In genomic region chr15:79122943-79123342, GRCh38 we compare ENCODE assay signal across 26 cellular contexts. TPM values are rescaled to one million over a fixed set of nuclear protein-coding genes. Genes with fewer than 3 reads are reported as not detected.
DNase-seq lines count a peak whose midpoint lies in the region; ATAC-seq and TF ChIP-seq lines count a peak whose summit lies in the region.
"Had no signal": no experiment of that assay in that cellular context is flagged by ENCODE, and none has a peak within 500 bp of the region (broad histone marks: within the 10 kb centered on the region; RNA-seq: fewer than 3 reads in every experiment).

No MANE protein-coding gene starts in this region.

- no peak overlapping the region for H2BK15ac ChIP-seq in neuronal stem cell (ENCODE audit: low read length)

- H3K79me1 ChIP-seq in neuronal stem cell (ENCODE audit: low read depth, low read length), result no peaks in the 10 kb centered on the region

- no peaks in the 10 kb centered on the region for H3K9me2 ChIP-seq in Loucy (replicated peaks; ENCODE audit: low read depth, low read length)

- no peaks in the 10 kb centered on the region for H3F3A ChIP-seq in Loucy (ENCODE audit: low read depth)

- no peak overlapping the region for H3K9ac ChIP-seq in Loucy (ENCODE audit: low read depth, low read length, poor library complexity, severe bottlenecking)
- no peak overlapping the region for H3K9ac ChIP-seq in neuronal stem cell (ENCODE audit: low read depth, low read length, poor library complexity)
- H3K9ac ChIP-seq: BLaER1, GM23248 had no signal

- no peak overlapping the region for H2BK120ac ChIP-seq in neuronal stem cell (ENCODE audit: low read depth, low read length)

- peak; percentile 7 for DNase-seq in NCI-H146 (lab: John Stamatoyannopoulos, UW)
- no peak for DNase-seq in NCI-H146 treated with DMSO at 0.1 percent for 48 hours (lab: John Stamatoyannopoulos, UW; ENCODE audit: unreplicated experiment)
- peak; percentile 77 for DNase-seq in SW480 (ENCODE audit: low spot score)
- DNase-seq in neuronal stem cell (ENCODE audit: low spot score), result no peak
- no peak for DNase-seq in A172 (ENCODE audit: low spot score)
- DNase-seq: ACHN; CD4-positive, CD25-positive, alpha-beta regulatory T cell; DMS153; DND-41; GM23248; KG1; NCI-H1092; NCI-H1417 treated with DMSO at 0.1 percent for 48 hours; NCI-H187 treated with DMSO at 0.1 percent for 48 hours; NCI-H2171 treated with DMSO at 0.1 percent for 48 hours; NCI-H345; NCI-H510A treated with DMSO at 0.1 percent for 48 hours; PC-9; SHP77 had no signal

- H4K20me1 ChIP-seq in Loucy (ENCODE audit: insufficient read depth, low read length, poor library complexity, severe bottlenecking), result no peaks in the 10 kb centered on the region
- H4K20me1 ChIP-seq: BLaER1 had no signal

- no peak for ATAC-seq in HG02981 (IDR thresholded peaks at IDR 0.05; ENCODE audit: unreplicated experiment)
- ATAC-seq in GM18867 (IDR thresholded peaks at IDR 0.05; ENCODE audit: unreplicated experiment), result no peak

- H3K9me3 ChIP-seq in Loucy (ENCODE audit: insufficient read depth, low read depth, low read length), result no peaks in the 10 kb centered on the region
- H3K9me3 ChIP-seq in neuronal stem cell (replicated peaks in 1 of 2; ENCODE audit: control insufficient read depth in 2 of 2, insufficient read depth in 1 of 2, low read depth in 1 of 2, low read length in 2 of 2), result no peaks in the 10 kb centered on the region
- H3K9me3 ChIP-seq: BLaER1, HAP-1 had no signal

- no peak overlapping the region for H2AK5ac ChIP-seq in neuronal stem cell (ENCODE audit: low read depth, low read length)

- H2BK12ac ChIP-seq in neuronal stem cell (ENCODE audit: low read length), result no peak overlapping the region

- no peak overlapping the region for H3K18ac ChIP-seq in neuronal stem cell (ENCODE audit: low read length)

- no peak overlapping the region for H3K4me2 ChIP-seq in Loucy (ENCODE audit: low read depth, low read length, poor library complexity, severe bottlenecking)
- H3K4me2 ChIP-seq in neuronal stem cell (ENCODE audit: insufficient read depth, low read length, poor library complexity, severe bottlenecking), result no peak overlapping the region
- H3K4me2 ChIP-seq: BLaER1, PC-9 had no signal

- H4K91ac ChIP-seq in neuronal stem cell (ENCODE audit: low read depth, low read length, poor library complexity), result no peak overlapping the region

- no peak overlapping the region for H4K8ac ChIP-seq in neuronal stem cell (ENCODE audit: low read depth, low read length)

- H2AFZ ChIP-seq in Loucy (ENCODE audit: low read length) (0 out of 2 replicates have a peak overlapping the region, but pooled peaks have one; percentile 16), neuronal stem cell (ENCODE audit: low read length) (no peak overlapping the region)
- H2AFZ ChIP-seq: GM23248, PC-9 had no signal

- H2BK5ac ChIP-seq in neuronal stem cell (ENCODE audit: low read length), result no peak overlapping the region

- no peak overlapping the region for H3K4ac ChIP-seq in neuronal stem cell (ENCODE audit: low read length)

- no peaks in the 10 kb centered on the region for H3K4me1 ChIP-seq in Loucy (ENCODE audit: insufficient read depth, low read length, poor library complexity, severe bottlenecking)
- H3K4me1 ChIP-seq in neuronal stem cell (ENCODE audit: control insufficient read depth in 2 of 2, insufficient read depth in 1 of 2, low read depth in 1 of 2, low read length in 2 of 2), result no peaks in the 10 kb centered on the region
- H3K4me1 ChIP-seq: BLaER1, HAP-1 had no signal

- H3K36me3 ChIP-seq in Loucy (ENCODE audit: insufficient read depth, low read length), result no peaks in the 10 kb centered on the region
- no peaks in the 10 kb centered on the region for H3K36me3 ChIP-seq in neuronal stem cell (replicated peaks in 1 of 2; ENCODE audit: control insufficient read depth in 2 of 2, insufficient read depth in 2 of 2, low read length in 2 of 2)
- H3K36me3 ChIP-seq: BLaER1, HAP-1 had no signal

- H3K14ac ChIP-seq in neuronal stem cell (ENCODE audit: low read length), result peak overlapping the region; percentile 50

- no peak overlapping the region for H3K4me3 ChIP-seq in Loucy (ENCODE audit: low read length, poor library complexity, severe bottlenecking)
- no peak overlapping the region for H3K4me3 ChIP-seq in neuronal stem cell (ENCODE audit: low read length in 2 of 2)
- H3K4me3 ChIP-seq: BLaER1, GM23248, HAP-1, PC-9 had no signal

- no peak for TF ChIP-seq CTCF in Loucy (conservative IDR thresholded peaks at IDR 0.05; ENCODE audit: low read length)

- H3K27me3 ChIP-seq in Loucy (ENCODE audit: insufficient read depth, low read length, poor library complexity, severe bottlenecking) (no peaks in the 10 kb centered on the region), neuronal stem cell (ENCODE audit: control insufficient read depth in 3 of 3, insufficient read depth in 3 of 3, low read depth in 1 of 3, low read length in 3 of 3) (no peaks in the 10 kb centered on the region)
- H3K27me3 ChIP-seq: BLaER1 had no signal

- no peak overlapping the region for H3K23ac ChIP-seq in neuronal stem cell (ENCODE audit: low read depth, low read length, poor library complexity)

- WGBS in neuronal stem cell (ENCODE audit: extremely low coverage in 2 of 2, insufficient read length in 2 of 2, insufficient replicate concordance in 1 of 2), 2 donors, result no CpG with 5 or more reads among the region's 13 CpGs

- no peaks in the 10 kb centered on the region for H3K79me2 ChIP-seq in Loucy (ENCODE audit: insufficient read depth, low read length)

- H3K27ac ChIP-seq in neuronal stem cell (replicated peaks; ENCODE audit: low read length), result no peak overlapping the region
- H3K27ac ChIP-seq: 22Rv1, BLaER1, GM23248, PC-9, RWPE1 had no signal

RNA-seq across cellular contexts. Expression of gene RASGRF1, which starts 32.4 kb away (rescaled TPM):
- 0.07 TPM for polyA plus RNA-seq in neuronal stem cell (2013, experiment 1 of 2)
- polyA plus RNA-seq in neuronal stem cell (2013, experiment 2 of 2), result 0.01 TPM
- 1.2 and 2.1 TPM in 2 replicates for total RNA-seq in A172 (2014; rRNA removed; shearing (Covaris generic))
- total RNA-seq: CD4-positive, CD25-positive, alpha-beta regulatory T cell; GM23248 had no signal
- polyA plus RNA-seq: CD4-positive, CD25-positive, alpha-beta regulatory T cell; GM23248 had no signal

Comparison
In these comparisons a context has a peak if more than half of its experiments do, and no peak if none do; other contexts are left out.
1. DNase-seq: peak in NCI-H146 (single experiment) and SW480 (single experiment); none in NCI-H146 treated with DMSO at 0.1 percent for 48 hours (single experiment), neuronal stem cell (single experiment) and A172 (single experiment).